10 cellular contexts compared by ENCODE assay signal in genomic region chr3:76231258-76231657, GRCh38.
"Had no signal": no experiment of that assay in that cellular context is flagged by ENCODE, and none has a peak within 500 bp of the region (broad histone marks: within the 10 kb centered on the region; RNA-seq: fewer than 3 reads in every experiment).

No MANE protein-coding gene starts in this region.

- H3K4me1 Mint-ChIP-seq: GM23338, H9 had no signal

- FAIRE-seq: H54 had no signal

- H3K27ac ChIP-seq: GM23248 had no signal

- H3K9me3 ChIP-seq: HAP-1 had no signal

- DNase-seq: GM23248, GOT3, H7, H9, HCEC 1CT, HFFc6 had no signal

- H3K4me3 ChIP-seq: GM23248, GM23338, HAP-1 had no signal

- H3K4me3 Mint-ChIP-seq: GM23338, H9, HFFc6 had no signal

- H2AFZ ChIP-seq: GM23248, GM23338 had no signal

- H3K9ac ChIP-seq: GM23248 had no signal

- ATAC-seq: GM23338, HCT116 had no signal

- H3K4me1 ChIP-seq: HAP-1 had no signal

- H3K4me2 ChIP-seq: GM23338 had no signal

- H3K36me3 ChIP-seq: HAP-1 had no signal

- H3K27ac Mint-ChIP-seq: GM23338, H9, HFFc6 had no signal

- H3K9me3 Mint-ChIP-seq: GM23338, H9 had no signal
